In the genomic region with DNA sequence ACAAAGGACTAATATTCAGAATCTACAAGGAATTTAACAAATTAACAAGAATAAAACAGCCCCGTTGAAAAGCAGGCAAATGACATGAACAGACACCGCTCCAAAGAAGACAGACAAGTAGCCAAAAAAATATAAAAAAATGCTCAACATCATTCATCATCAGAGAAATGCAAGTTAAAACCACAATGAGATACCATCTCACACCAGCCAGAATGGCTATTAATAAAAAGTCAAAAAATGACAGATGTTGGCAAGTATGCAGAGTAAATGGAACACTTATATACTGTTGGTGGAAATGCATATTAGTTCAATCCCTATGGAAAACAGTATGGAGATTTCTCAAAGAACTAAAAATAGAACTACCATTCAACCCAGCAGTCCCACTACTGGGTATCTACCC, we compare ENCODE assay signal across 27 cellular contexts.
"Had no signal": no experiment of that assay in that cellular context is flagged by ENCODE, and none has a peak within 500 bp of the region (broad histone marks: within the 10 kb centered on the region; RNA-seq: fewer than 3 reads in every experiment).

No MANE protein-coding gene starts in this region.

- H3K36me3 ChIP-seq: brain microvascular endothelial cell, SJSA1 had no signal

- ATAC-seq: activated CD8-positive, alpha-beta memory T cell treated with anti-CD3 and anti-CD28 coated beads, Interleukin-2, amount 10 ng/mL, durations not matched to agents 7 days and 5 days; activated T-cell treated with anti-CD3 and anti-CD28 coated beads, Interleukin-2, amount 50 U/mL, for 4 hours; Panc1; T-helper 17 cell; WTC11 had no signal

- H3K9ac ChIP-seq: KMS-11 had no signal

- H3K27me3 ChIP-seq: brain microvascular endothelial cell, SJSA1 had no signal

- H3K4me2 ChIP-seq: KMS-11 had no signal

- H3K4me3 ChIP-seq: SJSA1 had no signal

- H3K9me3 ChIP-seq: SJSA1 had no signal

- FAIRE-seq: colon had no signal

- DNase-seq: activated CD4-positive, alpha-beta T cell treated with anti-CD3 and anti-CD28 coated beads for 48 hours; activated CD4-positive, alpha-beta T cell treated with anti-CD3 and anti-CD28 coated beads, Interleukin-2, amount 50 U/mL, for 48 hours; activated CD4-positive, CD25-positive, alpha-beta regulatory T cell treated with anti-CD3 and anti-CD28 coated beads, Interleukin-2, amount 50 U/mL, for 72 hours; activated CD8-positive, alpha-beta memory T cell treated with anti-CD3 and anti-CD28 coated beads, Interleukin-2, amount 10 ng/mL, durations not matched to agents 7 days and 5 days; activated effector memory CD4-positive, alpha-beta T cell treated with anti-CD3 and anti-CD28 coated beads, Interleukin-2, amount 50 U/mL, for 16 hours; activated naive CD4-positive, alpha-beta T cell treated with Interleukin-2 at 50 U/mL for 16 hours; activated T-cell treated with anti-CD3 and anti-CD28 coated beads, Interleukin-2, amount 50 U/mL, for 4 hours; amygdala; brain microvascular endothelial cell; cerebellar nuclear complex; MM.1S; NCI-H1105; NCI-H1436; NCI-H187; NCI-H2081 treated with DMSO at 0.1 percent for 48 hours; NCI-H510A; NCI-H526 treated with DMSO at 0.1 percent for 48 hours; NCI-H82; Right ventricle myocardium superior; T-helper 17 cell; T-helper 9 cell had no signal

- H3K27ac ChIP-seq: brain microvascular endothelial cell, KMS-11, RWPE1, SJSA1 had no signal
